ENCODE assay signal across 19 cellular contexts in genomic region chr11:17596711-17597110, GRCh38. TPM values are rescaled to one million over a fixed set of nuclear protein-coding genes. Genes with fewer than 3 reads are reported as not detected.
"Had no signal": no experiment of that assay in that cellular context is flagged by ENCODE, and none has a peak within 500 bp of the region (broad histone marks: within the 10 kb centered on the region; RNA-seq: fewer than 3 reads in every experiment).

No MANE protein-coding gene starts in this region.

- H3K4me3 Mint-ChIP-seq: activated B cell treated with CpG ODN at 0.5 μM for 24 hours; naive thymus-derived CD8-positive, alpha-beta T cell; stimulated activated effector memory CD8-positive, alpha-beta T cell treated with anti-CD3 and anti-CD28 coated beads, Interleukin-12 subunit alpha, Interleukin-12 subunit beta, amount 100 ng/mL, for 72 hours; T-helper 2 cell treated with Interferon-gamma antibody and Interleukin-4, amounts not matched to agents 5 μg/mL and 100 μg/mL, for 36 hours had no signal

- H3K4me3 ChIP-seq: esophagus squamous epithelium, hepatocyte, right lobe of liver had no signal

- H3K27me3 ChIP-seq: right lobe of liver had no signal

- H3K27ac Mint-ChIP-seq: activated B cell treated with CpG ODN at 0.5 μM for 24 hours; stimulated activated effector memory CD8-positive, alpha-beta T cell treated with anti-CD3 and anti-CD28 coated beads, Interleukin-12 subunit alpha, Interleukin-12 subunit beta, amount 100 ng/mL, for 72 hours; T-helper 2 cell treated with Interferon-gamma antibody and Interleukin-4, amounts not matched to agents 5 μg/mL and 100 μg/mL, for 36 hours had no signal

- H3K4me1 Mint-ChIP-seq: activated B cell treated with CpG ODN at 0.5 μM for 24 hours had no signal

- H3K4me2 ChIP-seq: hepatocyte had no signal

- H3K4me1 ChIP-seq: esophagus squamous epithelium, right lobe of liver had no signal

- H3K79me2 ChIP-seq: hepatocyte had no signal

- H3K9me3 ChIP-seq: esophagus squamous epithelium, right lobe of liver had no signal

- H3K36me3 Mint-ChIP-seq: activated naive CD4-positive, alpha-beta T cell treated with anti-CD3 and anti-CD28 coated beads, Interleukin-2, amount 50 U/mL, for 72 hours; stimulated activated effector memory CD8-positive, alpha-beta T cell treated with anti-CD3 and anti-CD28 coated beads, Interleukin-12 subunit alpha, Interleukin-12 subunit beta, amount 100 ng/mL, for 72 hours had no signal

- H3K9me3 Mint-ChIP-seq: activated B cell treated with CpG ODN at 0.5 μM for 24 hours; stimulated activated effector memory CD8-positive, alpha-beta T cell treated with anti-CD3 and anti-CD28 coated beads, Interleukin-12 subunit alpha, Interleukin-12 subunit beta, amount 100 ng/mL, for 72 hours; T-helper 2 cell treated with Interferon-gamma antibody and Interleukin-4, amounts not matched to agents 5 μg/mL and 100 μg/mL, for 36 hours had no signal

- H3K27ac ChIP-seq: esophagus squamous epithelium, hepatocyte, right lobe of liver had no signal

- H3K36me3 ChIP-seq: esophagus squamous epithelium, right lobe of liver had no signal

- H2AFZ ChIP-seq: hepatocyte had no signal

- DNase-seq: activated B cell treated with CpG ODN at 0.5 μM for 24 hours; activated CD4-positive, alpha-beta T cell treated with anti-CD3 and anti-CD28 coated beads for 48 hours; activated gamma-delta T cell; esophagus squamous epithelium; mesenchymal stem cell; trophoblast cell had no signal

- ATAC-seq: activated naive CD4-positive, alpha-beta T cell treated with anti-CD3 and anti-CD28 coated beads, Interleukin-2, amount 50 U/mL, for 72 hours; naive thymus-derived CD8-positive, alpha-beta T cell had no signal

RNA-seq across cellular contexts. Expression of gene OTOG, which starts 49.7 kb away (rescaled TPM):
- total RNA-seq: activated B cell treated with CpG ODN at 0.5 μM for 24 hours; activated naive CD4-positive, alpha-beta T cell treated with anti-CD3 and anti-CD28 coated beads, Interleukin-2, amount 50 U/mL, for 72 hours; cardiac septum; esophagus squamous epithelium; fibroblast of villous mesenchyme; glomerular endothelial cell; kidney epithelial cell; liver; naive thymus-derived CD8-positive, alpha-beta T cell; posterior vena cava; right lobe of liver; subcutaneous adipose tissue had no signal
- polyA plus RNA-seq: liver; naive thymus-derived CD8-positive, alpha-beta T cell had no signal

RNA-seq across cellular contexts. Expression of gene USH1C, which starts 52.5 kb away (rescaled TPM):
- total RNA-seq: activated B cell treated with CpG ODN at 0.5 μM for 24 hours; activated naive CD4-positive, alpha-beta T cell treated with anti-CD3 and anti-CD28 coated beads, Interleukin-2, amount 50 U/mL, for 72 hours; cardiac septum; esophagus squamous epithelium; fibroblast of villous mesenchyme; glomerular endothelial cell; naive thymus-derived CD8-positive, alpha-beta T cell had no signal
- polyA plus RNA-seq: naive thymus-derived CD8-positive, alpha-beta T cell had no signal
